ENCODE assay signal across 8 cellular contexts in the genomic region with DNA sequence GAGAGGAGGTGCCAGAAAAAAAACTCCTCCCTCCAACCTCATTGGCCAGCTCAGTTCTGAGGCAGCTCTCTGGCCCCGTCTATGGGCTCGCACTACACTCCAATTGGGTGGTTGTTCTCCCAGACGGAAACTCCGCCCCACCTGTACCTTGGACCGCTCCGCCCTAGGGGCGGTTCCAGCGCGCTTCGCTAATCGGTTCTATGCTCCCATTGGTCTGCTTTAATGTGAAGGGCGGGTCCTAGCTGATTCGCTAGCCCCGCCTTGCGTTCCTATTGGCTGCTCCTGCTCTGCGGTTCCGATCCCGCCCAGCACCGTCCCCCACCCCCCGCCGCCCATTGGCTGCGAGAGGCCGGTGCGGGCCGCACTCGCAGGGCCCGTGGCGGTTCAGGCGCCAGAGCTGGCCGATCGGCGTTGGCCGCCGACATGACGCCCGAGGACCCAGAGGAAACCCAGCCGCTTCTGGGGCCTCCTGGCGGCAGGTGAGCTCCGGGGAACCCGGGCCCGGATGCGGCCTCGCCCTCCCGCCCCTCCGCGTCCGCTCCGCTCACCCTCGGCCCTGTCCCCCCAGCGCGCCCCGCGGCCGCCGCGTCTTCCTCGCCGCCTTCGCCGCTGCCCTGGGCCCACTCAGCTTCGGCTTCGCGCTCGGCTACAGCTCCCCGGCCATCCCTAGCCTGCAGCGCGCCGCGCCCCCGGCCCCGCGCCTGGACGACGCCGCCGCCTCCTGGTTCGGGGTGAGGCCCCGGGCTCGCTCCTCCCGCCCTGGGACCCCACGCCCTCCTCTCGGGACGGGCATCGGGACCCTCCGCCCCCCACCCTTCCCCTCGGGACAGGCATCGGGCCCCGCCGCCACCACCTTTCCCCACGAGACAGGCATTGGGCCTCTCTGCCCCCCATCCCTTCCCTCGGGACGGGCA. TPM values are rescaled to one million over a fixed set of nuclear protein-coding genes. Genes with fewer than 3 reads are reported as not detected.
DNase-seq lines count a peak whose midpoint lies in the region; ATAC-seq and TF ChIP-seq lines count a peak whose summit lies in the region.

A gene with protein sequence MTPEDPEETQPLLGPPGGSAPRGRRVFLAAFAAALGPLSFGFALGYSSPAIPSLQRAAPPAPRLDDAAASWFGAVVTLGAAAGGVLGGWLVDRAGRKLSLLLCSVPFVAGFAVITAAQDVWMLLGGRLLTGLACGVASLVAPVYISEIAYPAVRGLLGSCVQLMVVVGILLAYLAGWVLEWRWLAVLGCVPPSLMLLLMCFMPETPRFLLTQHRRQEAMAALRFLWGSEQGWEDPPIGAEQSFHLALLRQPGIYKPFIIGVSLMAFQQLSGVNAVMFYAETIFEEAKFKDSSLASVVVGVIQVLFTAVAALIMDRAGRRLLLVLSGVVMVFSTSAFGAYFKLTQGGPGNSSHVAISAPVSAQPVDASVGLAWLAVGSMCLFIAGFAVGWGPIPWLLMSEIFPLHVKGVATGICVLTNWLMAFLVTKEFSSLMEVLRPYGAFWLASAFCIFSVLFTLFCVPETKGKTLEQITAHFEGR (plus strand): TSS at position 362 of the 914 bp plus-strand sequence. CDS start 62 bp downstream, at position 424.

- H3K27ac Mint-ChIP-seq in neural crest cell (ENCODE audit: unreplicated experiment), result peak within 1 kb of the TSS; percentile 84

- H3K27me3 Mint-ChIP-seq in neural crest cell (ENCODE audit: low read depth), result no peaks in the 10 kb centered on the region

- H3K9me3 ChIP-seq in stomach, result no peaks in the 10 kb centered on the region

- WGBS in stomach, 5 donors, result 0 to 1% (median 0%) methylated on average over 24 to 92 of the region's 92 CpGs

- peaks cover 16% of the 10 kb centered on the region for H3K4me1 Mint-ChIP-seq in neural crest cell

- peak within 1 kb of the TSS; percentile 91 for H3K4me3 Mint-ChIP-seq in neural crest cell

- TF ChIP-seq CTCF in foreskin keratinocyte (conservative IDR thresholded peaks at IDR 0.05) (peak; percentile 62), neural crest cell (conservative IDR thresholded peaks at IDR 0.05) (peak; percentile 52), stomach (IDR thresholded peaks at IDR 0.05) (peak in 3 of 7 experiments; percentile 3 to 39 (median 10))

- H3K9me3 Mint-ChIP-seq in neural crest cell, result no peaks in the 10 kb centered on the region

- no peak for TF ChIP-seq EP300 in stomach (IDR thresholded peaks at IDR 0.05)

- H3K27me3 ChIP-seq in foreskin keratinocyte (no peaks in the 10 kb centered on the region), stomach (no peaks in the 10 kb centered on the region)

- H3K27ac ChIP-seq in foreskin keratinocyte (peak within 1 kb of the TSS; percentile 23), stomach (peak within 1 kb of the TSS; percentile 81 to 96 (median 93))

- no peaks in the 10 kb centered on the region for H3K36me3 Mint-ChIP-seq in neural crest cell (ENCODE audit: low read depth)

- peaks cover 14 to 23% (median 21%) of the 10 kb centered on the region in 4 donors for H3K36me3 ChIP-seq in stomach

- no peaks in the 10 kb centered on the region for H3K4me1 ChIP-seq in foreskin keratinocyte
- peaks cover 13 to 51% (median 31%) of the 10 kb centered on the region in 4 donors for H3K4me1 ChIP-seq in stomach

- peak; percentile 96 for ATAC-seq in foreskin keratinocyte

- intact Hi-C loops in stomach (cut with DNase I; ENCODE audit: low total_unique reads), result no loop called here

- TF ChIP-seq POLR2A in stomach (IDR thresholded peaks at IDR 0.05), result peak in 2 of 4 donors; percentile 19 to 49

- DNase-seq in EH (ENCODE audit: low read depth) (peak; percentile 100), GOT3 (lab: John Stamatoyannopoulos, UW) (peak; percentile 48), M059J (ENCODE audit: low read depth) (peak; percentile 100), SHP77 treated with DMSO at 0.1 percent for 48 hours (lab: John Stamatoyannopoulos, UW) (peak; percentile 98), foreskin keratinocyte (peak; percentile 98 to 99), neural crest cell (ENCODE audit: low read depth, low spot score) (peak; percentile 96), stomach (peak; percentile 99)
- DNase-seq in activated naive CD4-positive, alpha-beta T cell treated with Interleukin-2 at 50 U/mL for 16 hours, result peak; percentile 92

- H3K4me3 ChIP-seq in stomach, result peak within 1 kb of the TSS; percentile 88 to 98 (median 92)

RNA-seq across cellular contexts. Expression of the gene that starts here (rescaled TPM):
- total RNA-seq in M059J (2014; rRNA removed; shearing (Covaris generic)), result 27.0 and 31.7 TPM in 2 replicates
- total RNA-seq in foreskin keratinocyte, result 13.2 and 14.3 TPM in 2 replicates
- polyA plus RNA-seq in foreskin keratinocyte, result 14.4 and 18.1 TPM in 2 replicates
- total RNA-seq in neural crest cell, result 31.0 and 37.2 TPM in 2 replicates
- total RNA-seq in stomach, result 10 to 100 TPM in 4 of 5 donors, 1 to 10 TPM in 1; 4.7 to 36.2 (median 22.0) TPM
- 10 to 100 TPM; 10.1 to 15.3 (median 12.9) TPM for polyA plus RNA-seq in stomach

Comparison
In these comparisons a context has a peak if more than half of its experiments do, and no peak if none do; other contexts are left out.
1. Peak in every context shown above with its lines: DNase-seq, ATAC-seq, H3K4me3 ChIP-seq and H3K27ac ChIP-seq.
2. DNase-seq: peak in every context shown above with its lines; median percentile 100 in EH; 100 in M059J; 99 in stomach; 98 in foreskin keratinocyte; 98 in SHP77 treated with DMSO at 0.1 percent for 48 hours; 96 in neural crest cell; 92 in activated naive CD4-positive, alpha-beta T cell treated with Interleukin-2 at 50 U/mL for 16 hours; 48 in GOT3.